ENCODE assay signal across 9 cellular contexts in genomic region chr15:83837946-83838571, GRCh38.
DNase-seq lines count a peak whose midpoint lies in the region; ATAC-seq and TF ChIP-seq lines count a peak whose summit lies in the region.
"Had no signal": no experiment of that assay in that cellular context is flagged by ENCODE, and none has a peak within 500 bp of the region (broad histone marks: within the 10 kb centered on the region; RNA-seq: fewer than 3 reads in every experiment).

No MANE protein-coding gene starts in this region.

- H3K27me3 ChIP-seq in DND-41 (ENCODE audit: insufficient read depth, low read length, poor library complexity) (no peaks in the 10 kb centered on the region), uterus (no peaks in the 10 kb centered on the region)
- H3K27me3 ChIP-seq: SJSA1 had no signal

- H3K36me3 ChIP-seq in DND-41 (ENCODE audit: insufficient read depth, low read length) (no peaks in the 10 kb centered on the region), uterus (no peaks in the 10 kb centered on the region)
- H3K36me3 ChIP-seq: SJSA1 had no signal

- TF ChIP-seq CTCF in DND-41 (IDR thresholded peaks at IDR 0.05; ENCODE audit: borderline replicate concordance, extremely low read depth, low read length, poor library complexity, severe bottlenecking): peak; percentile 36
- peak in 1 of 4 experiments; percentile 26 for TF ChIP-seq CTCF in uterus (IDR thresholded peaks at IDR 0.05)

- H3K9me3 ChIP-seq in DND-41 (ENCODE audit: insufficient read depth, low read length, severe bottlenecking): no peaks in the 10 kb centered on the region
- no peaks in the 10 kb centered on the region for H3K9me3 ChIP-seq in uterus
- H3K9me3 ChIP-seq: SJSA1 had no signal

- H3K27ac ChIP-seq in DND-41 (ENCODE audit: low read length) (no peak overlapping the region), uterus (no peak overlapping the region)
- H3K27ac ChIP-seq: SJSA1 had no signal

- TF ChIP-seq POLR2A in uterus (IDR thresholded peaks at IDR 0.05): no peak

- no peaks in the 10 kb centered on the region for H3K79me2 ChIP-seq in DND-41 (ENCODE audit: insufficient read depth, low read length)

- ATAC-seq in DND-41 (ENCODE audit: insufficient read depth, low read depth): no peak

- no peak overlapping the region for H3K9ac ChIP-seq in DND-41 (ENCODE audit: low read depth, low read length)

- no peaks in the 10 kb centered on the region for H3K4me1 ChIP-seq in DND-41 (ENCODE audit: insufficient read depth, low read length)
- H3K4me1 ChIP-seq in uterus: peaks cover 0 to 1% of the 10 kb centered on the region in 2 donors
- H3K4me1 ChIP-seq: SJSA1 had no signal

- no peaks in the 10 kb centered on the region for H4K20me1 ChIP-seq in DND-41 (ENCODE audit: insufficient read depth, low read length)

- H3K4me3 ChIP-seq in DND-41 (ENCODE audit: low read depth in 1 of 2, low read length in 2 of 2) (no peak overlapping the region), uterus (no peak overlapping the region)
- H3K4me3 ChIP-seq: SJSA1 had no signal

- peak; percentile 3 for DNase-seq in DND-41
- DNase-seq in HT-29 (ENCODE audit: low spot score): peak; percentile 66
- DNase-seq in astrocyte of the hippocampus (ENCODE audit: low read depth, low spot score): peak; percentile 72
- peak; percentile 66 for DNase-seq in left kidney (ENCODE audit: low read depth, low spot score)
- no peak for DNase-seq in effector CD8-positive, alpha-beta T cell (lab: John Stamatoyannopoulos, UW)
- DNase-seq in NCI-H2107 treated with DMSO at 0.1 percent for 48 hours (lab: John Stamatoyannopoulos, UW; ENCODE audit: unreplicated experiment): no peak
- DNase-seq in NCI-H510A (lab: John Stamatoyannopoulos, UW): no peak
- no peak for DNase-seq in uterus

- intact Hi-C loops in uterus (cut with DNase I; ENCODE audit: low total_unique reads): no loop called here

- H2AFZ ChIP-seq in DND-41 (ENCODE audit: low read depth, low read length): no peak overlapping the region

- H3K4me2 ChIP-seq in DND-41 (ENCODE audit: insufficient read depth, low read length): no peak overlapping the region

Comparison
In these comparisons a context has a peak if more than half of its experiments do, and no peak if none do; other contexts are left out.
1. DNase-seq: peak in DND-41 (single experiment), HT-29 (single experiment), astrocyte of the hippocampus (single experiment) and left kidney (single experiment); none in effector CD8-positive, alpha-beta T cell (single experiment), NCI-H2107 treated with DMSO at 0.1 percent for 48 hours (single experiment), NCI-H510A (single experiment) and uterus (0 of 2).